ENCODE assay signal across 15 cellular contexts in genomic region chr14:76181546-76181945, GRCh38. TPM values are rescaled to one million over a fixed set of nuclear protein-coding genes. Genes with fewer than 3 reads are reported as not detected.
DNase-seq lines count a peak whose midpoint lies in the region; ATAC-seq, FAIRE-seq and TF ChIP-seq lines count a peak whose summit lies in the region.
"Had no signal": no experiment of that assay in that cellular context is flagged by ENCODE, and none has a peak within 500 bp of the region (broad histone marks: within the 10 kb centered on the region; RNA-seq: fewer than 3 reads in every experiment).

No MANE protein-coding gene starts in this region.

- H3K9me3 ChIP-seq in astrocyte (ENCODE audit: insufficient read depth, low read depth, low read length) (no peaks in the 10 kb centered on the region), mesenchymal stem cell (ENCODE audit: control insufficient read depth, low read length) (no peaks in the 10 kb centered on the region)
- no peaks in the 10 kb centered on the region for H3K9me3 ChIP-seq in CD8-positive, alpha-beta memory T cell (ENCODE audit: low read length)
- H3K9me3 ChIP-seq: stomach had no signal

- H3K23ac ChIP-seq in mesenchymal stem cell (ENCODE audit: low read length in 2 of 2): no peak overlapping the region

- ATAC-seq in HG02571 (IDR thresholded peaks at IDR 0.05; ENCODE audit: unreplicated experiment): no peak
- ATAC-seq in HG02610 (IDR thresholded peaks at IDR 0.05; ENCODE audit: unreplicated experiment): no peak
- ATAC-seq: effector memory CD8-positive, alpha-beta T cell had no signal

- no peak overlapping the region for H2BK15ac ChIP-seq in mesenchymal stem cell (ENCODE audit: low read depth, poor library complexity, severe bottlenecking)

- no CpG with 5 or more reads among the region's 1 CpG for WGBS in mesenchymal stem cell

- H3K4me1 Mint-ChIP-seq in astrocyte (ENCODE audit: low read depth, unreplicated experiment): no peaks in the 10 kb centered on the region
- H3K4me1 Mint-ChIP-seq in CD8-positive, alpha-beta memory T cell: peaks cover 11 to 19% (median 14%) of the 10 kb centered on the region in 3 donors
- H3K4me1 Mint-ChIP-seq: nephron had no signal

- no peak overlapping the region for H3K9ac ChIP-seq in astrocyte (ENCODE audit: low read length)
- no peak overlapping the region for H3K9ac ChIP-seq in mesenchymal stem cell (ENCODE audit: low read length)

- H4K8ac ChIP-seq in mesenchymal stem cell (ENCODE audit: low read length): no peak overlapping the region

- no peak overlapping the region for H3K18ac ChIP-seq in mesenchymal stem cell (ENCODE audit: low read depth in 1 of 2, low read length in 2 of 2)

- H2BK5ac ChIP-seq in mesenchymal stem cell (ENCODE audit: low read depth, low read length, poor library complexity, severe bottlenecking): no peak overlapping the region

- no peak for FAIRE-seq in astrocyte (lab: Jason Lieb, UNC)

- H3K27me3 Mint-ChIP-seq in astrocyte (ENCODE audit: low read depth, unreplicated experiment): no peaks in the 10 kb centered on the region
- H3K27me3 Mint-ChIP-seq in CD8-positive, alpha-beta memory T cell: no peaks in the 10 kb centered on the region
- H3K27me3 Mint-ChIP-seq: activated naive CD8-positive, alpha-beta T cell treated with anti-CD3 and anti-CD28 coated beads, Interleukin-2, amount 10 ng/mL, durations not matched to agents 7 days and 5 days; effector memory CD8-positive, alpha-beta T cell had no signal

- H2AK5ac ChIP-seq in mesenchymal stem cell (ENCODE audit: low read length, severe bottlenecking): no peak overlapping the region

- H3K27ac Mint-ChIP-seq in astrocyte (ENCODE audit: unreplicated experiment): no peak overlapping the region
- H3K27ac Mint-ChIP-seq in CD8-positive, alpha-beta memory T cell: no peak overlapping the region
- H3K27ac Mint-ChIP-seq: activated naive CD8-positive, alpha-beta T cell treated with anti-CD3 and anti-CD28 coated beads, Interleukin-2, amount 10 ng/mL, durations not matched to agents 7 days and 5 days; effector memory CD8-positive, alpha-beta T cell; nephron had no signal

- CTCF ChIA-PET in CD8-positive, alpha-beta memory T cell (lab: Charles Lee): no interaction called here

- no peak overlapping the region for H2BK120ac ChIP-seq in mesenchymal stem cell (ENCODE audit: low read depth, low read length)

- H4K20me1 ChIP-seq in astrocyte (ENCODE audit: insufficient read depth, low read length): peaks cover 33% of the 10 kb centered on the region

- H3K4me1 ChIP-seq in astrocyte (ENCODE audit: insufficient read depth, low read length) (no peaks in the 10 kb centered on the region), mesenchymal stem cell (ENCODE audit: control insufficient read depth, insufficient read depth, low read depth, low read length) (peaks cover 7% of the 10 kb centered on the region)
- H3K4me1 ChIP-seq in CD8-positive, alpha-beta memory T cell (ENCODE audit: insufficient read depth, low read length): no peaks in the 10 kb centered on the region
- H3K4me1 ChIP-seq: stomach had no signal

- peaks cover 36% of the 10 kb centered on the region for H3K79me2 ChIP-seq in astrocyte (ENCODE audit: insufficient read depth, low read length)

- H3K27me3 ChIP-seq in astrocyte (ENCODE audit: insufficient read depth, low read length) (no peaks in the 10 kb centered on the region), mesenchymal stem cell (ENCODE audit: control insufficient read depth in 1 of 2, insufficient read depth in 1 of 2, low read length in 2 of 2) (no peaks in the 10 kb centered on the region)
- H3K27me3 ChIP-seq in CD8-positive, alpha-beta memory T cell (ENCODE audit: insufficient read depth, low read length, poor library complexity, severe bottlenecking): no peaks in the 10 kb centered on the region
- H3K27me3 ChIP-seq: stomach had no signal

- H4K91ac ChIP-seq in mesenchymal stem cell (ENCODE audit: low read length): no peak overlapping the region

- no peak overlapping the region for H2BK12ac ChIP-seq in mesenchymal stem cell (ENCODE audit: low read length in 2 of 2)

- H3K14ac ChIP-seq in mesenchymal stem cell (ENCODE audit: low read length in 2 of 2): no peak overlapping the region

- no peak for TF ChIP-seq EP300 in Ishikawa (IDR thresholded peaks at IDR 0.05; ENCODE audit: borderline replicate concordance)

- TF ChIP-seq CTCF in astrocyte (IDR thresholded peaks at IDR 0.05; ENCODE audit: insufficient read depth, low read depth, low read length): peak; percentile 16

- peak; percentile 13 for DNase-seq in EH (ENCODE audit: low read depth)
- DNase-seq in astrocyte (ENCODE audit: low read depth): no peak
- DNase-seq in mesenchymal stem cell: peak; percentile 16
- DNase-seq in CD8-positive, alpha-beta memory T cell: no peak
- DNase-seq: activated CD4-positive, alpha-beta T cell treated with anti-CD3 and anti-CD28 coated beads, Interleukin-2, amount 50 U/mL, for 48 hours; activated naive CD8-positive, alpha-beta T cell treated with anti-CD3 and anti-CD28 coated beads, Interleukin-2, amount 10 ng/mL, durations not matched to agents 7 days and 5 days; effector memory CD8-positive, alpha-beta T cell; GF-D8; NCI-H2081; SIG-M5; stomach had no signal

- H3K4me3 ChIP-seq in astrocyte (ENCODE audit: insufficient read depth, low read depth, low read length) (no peak overlapping the region), mesenchymal stem cell (ENCODE audit: insufficient read depth in 1 of 2, low read depth in 1 of 2, low read length in 2 of 2) (no peak overlapping the region)
- H3K4me3 ChIP-seq in CD8-positive, alpha-beta memory T cell (ENCODE audit: low read length): no peak overlapping the region
- H3K4me3 ChIP-seq: stomach had no signal

- H3K4ac ChIP-seq in mesenchymal stem cell (ENCODE audit: low read depth in 1 of 2, low read length in 2 of 2): no peak overlapping the region

- H3K27ac ChIP-seq in astrocyte (ENCODE audit: low read depth, low read length): no peak overlapping the region
- no peak overlapping the region for H3K27ac ChIP-seq in mesenchymal stem cell (ENCODE audit: low read length, poor library complexity, severe bottlenecking)
- H3K27ac ChIP-seq in CD8-positive, alpha-beta memory T cell (ENCODE audit: low read depth, low read length): no peak overlapping the region
- H3K27ac ChIP-seq: stomach had no signal

- H3K4me2 ChIP-seq in astrocyte (ENCODE audit: low read length) (no peak overlapping the region), mesenchymal stem cell (ENCODE audit: low read length, poor library complexity, severe bottlenecking) (no peak overlapping the region)

- TF ChIP-seq RAD21 in Ishikawa (IDR thresholded peaks at IDR 0.05; ENCODE audit: low read depth): 0 out of 2 replicates have a peak, but pooled peaks have one; percentile 3

- peaks cover 24% of the 10 kb centered on the region for H3K36me3 Mint-ChIP-seq in astrocyte (ENCODE audit: low read depth, unreplicated experiment)
- H3K36me3 Mint-ChIP-seq in CD8-positive, alpha-beta memory T cell: peaks cover 18 to 80% (median 55%) of the 10 kb centered on the region in 3 donors

- H2AFZ ChIP-seq in astrocyte (ENCODE audit: low read depth, low read length) (no peak overlapping the region), mesenchymal stem cell (ENCODE audit: low read depth, low read length) (no peak overlapping the region)

- POLR2A ChIA-PET in CD8-positive, alpha-beta memory T cell (lab: Charles Lee): no interaction called here

- peaks cover 26% of the 10 kb centered on the region for H3K79me1 ChIP-seq in mesenchymal stem cell (replicated peaks; ENCODE audit: low read length, poor library complexity, severe bottlenecking)

- H3K4me3 Mint-ChIP-seq in astrocyte (ENCODE audit: unreplicated experiment): no peak overlapping the region
- H3K4me3 Mint-ChIP-seq in CD8-positive, alpha-beta memory T cell: no peak overlapping the region
- H3K4me3 Mint-ChIP-seq: activated naive CD8-positive, alpha-beta T cell treated with anti-CD3 and anti-CD28 coated beads, Interleukin-2, amount 10 ng/mL, durations not matched to agents 7 days and 5 days; effector memory CD8-positive, alpha-beta T cell; nephron had no signal

- no peaks in the 10 kb centered on the region for H3K9me3 Mint-ChIP-seq in astrocyte (ENCODE audit: unreplicated experiment)
- no peaks in the 10 kb centered on the region for H3K9me3 Mint-ChIP-seq in CD8-positive, alpha-beta memory T cell
- H3K9me3 Mint-ChIP-seq: activated naive CD8-positive, alpha-beta T cell treated with anti-CD3 and anti-CD28 coated beads, Interleukin-2, amount 10 ng/mL, durations not matched to agents 7 days and 5 days; effector memory CD8-positive, alpha-beta T cell; nephron had no signal

- H3K36me3 ChIP-seq in astrocyte (ENCODE audit: insufficient read depth, low read length) (peaks cover 45% of the 10 kb centered on the region), mesenchymal stem cell (ENCODE audit: control insufficient read depth in 1 of 2, insufficient read depth in 2 of 2, low read depth in 1 of 2, low read length in 2 of 2) (peaks cover 15 to 89% of the 10 kb centered on the region in 2 experiments)
- peaks cover 17% of the 10 kb centered on the region for H3K36me3 ChIP-seq in CD8-positive, alpha-beta memory T cell (ENCODE audit: insufficient read depth, low read length)

TF ChIP-seq in Ishikawa, 13 proteins besides CTCF, POLR2A, EP300 and RAD21 (continues in another document):
- TF ChIP-seq EGR1 (IDR thresholded peaks at IDR 0.05) (no peak), USF1 (IDR thresholded peaks at IDR 0.05) (no peak), CREB1 (IDR thresholded peaks at IDR 0.05; ENCODE audit: low read depth) (no peak), FOXM1 (IDR thresholded peaks at IDR 0.05; ENCODE audit: borderline replicate concordance, low read depth) (no peak), ZBTB7A (IDR thresholded peaks at IDR 0.05; ENCODE audit: low read depth) (no peak), TEAD4 (IDR thresholded peaks at IDR 0.05) (no peak)

RNA-seq across cellular contexts. Expression of gene GPATCH2L, which starts 29.8 kb away (rescaled TPM):
- 54.3 and 60.8 TPM in 2 replicates for total RNA-seq in astrocyte
- polyA plus RNA-seq in mesenchymal stem cell (2013, experiment 1 of 2): 15.0 TPM
- 14.9 TPM for polyA plus RNA-seq in mesenchymal stem cell (2013, experiment 2 of 2)
- total RNA-seq in CD8-positive, alpha-beta memory T cell: 10 to 100 TPM; 36.0 to 41.9 TPM
- polyA plus RNA-seq in CD8-positive, alpha-beta memory T cell: 8.3 TPM

Comparison
In these comparisons a context has a peak if more than half of its experiments do, and no peak if none do; other contexts are left out.
1. DNase-seq: peak in EH (single experiment) and mesenchymal stem cell (single experiment); none in astrocyte (single experiment) and CD8-positive, alpha-beta memory T cell (0 of 5).